Comparison of ENCODE assay signal across 15 cellular contexts in the genomic region with DNA sequence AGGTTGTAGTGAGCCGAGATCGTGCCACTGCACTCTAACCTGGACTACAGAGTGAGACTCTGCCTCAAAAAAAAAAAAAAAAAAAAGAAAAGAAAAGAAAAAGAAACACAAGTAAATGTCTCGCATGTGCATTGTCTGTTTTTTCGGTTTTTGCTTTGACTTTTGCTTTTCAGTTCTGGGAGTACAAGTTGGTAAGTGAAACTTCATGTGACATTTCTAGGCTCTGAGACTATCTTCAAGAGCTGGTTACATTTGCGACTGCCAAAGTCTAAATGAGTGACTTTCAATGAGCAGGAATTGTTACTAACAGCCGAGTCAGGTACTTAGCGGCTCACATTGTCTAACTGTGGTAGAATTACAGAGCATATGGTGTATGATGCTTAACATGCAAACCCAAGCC.
DNase-seq lines count a peak whose midpoint lies in the region; ATAC-seq and TF ChIP-seq lines count a peak whose summit lies in the region.
"Had no signal": no experiment of that assay in that cellular context is flagged by ENCODE, and none has a peak within 500 bp of the region (broad histone marks: within the 10 kb centered on the region; RNA-seq: fewer than 3 reads in every experiment).

No MANE protein-coding gene starts in this region.

- H3K36me3 ChIP-seq in rectal smooth muscle tissue (ENCODE audit: control insufficient read depth, insufficient read depth, low read length), result no peaks in the 10 kb centered on the region

- H3K4me1 ChIP-seq in rectal smooth muscle tissue (ENCODE audit: control insufficient read depth, insufficient read depth, low read length), result peaks cover 11% of the 10 kb centered on the region

- intact Hi-C loops in left ventricle myocardium superior (cut with micrococcal nuclease), result loop anchor here (10.0 kb wide), 1 partner anchor 116 kb away; no protein-coding TSS in a partner anchor

- peak overlapping the region; percentile 78 for H3K27ac ChIP-seq in rectal smooth muscle tissue (ENCODE audit: low read depth, low read length)
- H3K27ac ChIP-seq: KMS-11 had no signal

- H3K9ac ChIP-seq in rectal smooth muscle tissue (ENCODE audit: low read length), result no peak overlapping the region
- H3K9ac ChIP-seq: KMS-11 had no signal

- H3K27me3 ChIP-seq in rectal smooth muscle tissue (ENCODE audit: control insufficient read depth, insufficient read depth, low read length), result no peaks in the 10 kb centered on the region

- H3K4me3 ChIP-seq in GM12864 (ENCODE audit: low read depth, low read length), result no peak overlapping the region
- no peak overlapping the region for H3K4me3 ChIP-seq in rectal smooth muscle tissue (ENCODE audit: low read length)

- DNase-seq in GM12864 (ENCODE audit: low read depth) (peak; percentile 4), astrocyte of the hippocampus (ENCODE audit: low read depth, low spot score) (peak; percentile 19), left ventricle myocardium superior (no peak), DMS53 treated with DMSO at 0.1 percent for 48 hours (lab: John Stamatoyannopoulos, UW; ENCODE audit: unreplicated experiment) (no peak), NCI-H2196 (lab: John Stamatoyannopoulos, UW; ENCODE audit: unreplicated experiment) (no peak)
- DNase-seq: activated naive CD4-positive, alpha-beta T cell; naive B cell; NCI-H510A treated with DMSO at 0.1 percent for 48 hours; stimulated activated CD4-positive, alpha-beta T cell treated with anti-CD3 and anti-CD28 coated beads, Interleukin-4, amount 100 ng/mL, for 1 hour; T-cell had no signal

- TF ChIP-seq CTCF in GM12864 (IDR thresholded peaks at IDR 0.05; ENCODE audit: low read depth, low read length, missing control alignments), result no peak

- ATAC-seq in left ventricle myocardium superior, result peak; percentile 45
- no peak for ATAC-seq in HG03135 (IDR thresholded peaks at IDR 0.05; ENCODE audit: unreplicated experiment)
- ATAC-seq in GM18873 (IDR thresholded peaks at IDR 0.05; ENCODE audit: low FRiP score, unreplicated experiment), result no peak
- ATAC-seq: PC-3, T-cell had no signal

Comparison
In these comparisons a context has a peak if more than half of its experiments do, and no peak if none do; other contexts are left out.
1. DNase-seq: peak in GM12864 (single experiment) and astrocyte of the hippocampus (single experiment); none in left ventricle myocardium superior (single experiment), DMS53 treated with DMSO at 0.1 percent for 48 hours (single experiment) and NCI-H2196 (single experiment).